1 cellular context compared by ENCODE assay signal in the genomic region with DNA sequence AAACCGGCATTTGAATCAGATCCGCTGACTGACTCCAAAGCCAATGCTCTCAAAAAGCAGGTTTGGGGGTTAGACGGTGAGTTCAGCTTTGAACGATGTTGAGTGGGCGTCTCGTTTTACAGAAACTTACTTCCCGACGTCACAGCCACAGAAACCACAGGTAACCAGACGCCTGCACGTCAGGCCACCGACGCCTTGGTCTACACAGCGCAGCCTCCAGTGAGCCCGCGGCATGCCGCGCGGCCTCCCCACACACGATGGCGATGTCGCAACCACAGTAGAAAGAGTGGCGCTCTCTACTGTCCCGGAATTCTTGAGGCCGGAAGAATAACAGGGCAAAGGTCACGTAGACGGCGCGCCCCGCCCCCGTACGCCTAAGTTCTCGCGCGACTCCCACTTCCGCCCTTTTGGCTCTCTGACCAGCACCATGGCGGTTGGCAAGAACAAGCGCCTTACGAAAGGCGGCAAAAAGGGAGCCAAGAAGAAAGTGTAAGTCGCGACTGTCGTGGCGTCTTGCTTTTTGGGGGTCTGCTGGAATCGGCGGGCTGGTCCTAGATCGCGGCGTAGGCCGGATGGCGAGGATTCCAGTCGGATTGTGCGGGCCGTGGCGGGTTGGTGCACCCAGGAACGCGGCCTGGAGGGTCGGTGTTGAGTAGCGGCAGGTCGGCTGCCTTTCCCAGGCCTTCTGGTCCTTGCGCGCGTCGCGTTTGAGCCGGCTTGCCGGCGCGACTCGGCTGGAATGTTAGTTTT.
TF ChIP-seq lines count a peak whose summit lies in the region.

RPS3A (plus strand) TSS at position 403 of the 750 bp plus-strand sequence; CDS start at position 428, 25 bp downstream.

TF ChIP-seq in K562, 482 proteins besides CTCF, POLR2A, EP300 and RAD21 (continued from another document and continues in another):
- TF ChIP-seq POLR3A (IDR thresholded peaks at IDR 0.05; ENCODE audit: borderline replicate concordance, extremely low read depth, insufficient read depth, insufficient read length) (no peak), ZNF347 (CRISPR knock-in tag; IDR thresholded peaks at IDR 0.05; ENCODE audit: low read depth) (no peak), ELF2 (CRISPR knock-in tag; IDR thresholded peaks at IDR 0.05) (peak; percentile 97), RBM39 (optimal IDR thresholded peaks at IDR 0.05; ENCODE audit: low read depth, low read length) (no peak), NCOA2 (IDR thresholded peaks at IDR 0.05; ENCODE audit: partially characterized antibody in 2 of 2) (no peak), ZNF511 (CRISPR knock-in tag; IDR thresholded peaks at IDR 0.05) (peak; percentile 90; the same call in 1 of the 2 replicates), CCAR2 (IDR thresholded peaks at IDR 0.05; ENCODE audit: low read depth, low read length) (no peak), MCM5 (IDR thresholded peaks at IDR 0.05; ENCODE audit: low read depth) (no peak), ZNF644 (tag; IDR thresholded peaks at IDR 0.05; ENCODE audit: low read depth) (no peak), ZNF436 (CRISPR knock-in tag; IDR thresholded peaks at IDR 0.05) (no peak), ARID3B (CRISPR knock-in tag; IDR thresholded peaks at IDR 0.05; ENCODE audit: borderline replicate concordance) (no peak), ZKSCAN1 (IDR thresholded peaks at IDR 0.05; ENCODE audit: low read depth, low read length) (peak; percentile 56; the same call in 1 of the 2 replicates), SMARCB1 (IDR thresholded peaks at IDR 0.05; ENCODE audit: insufficient read length, low read depth) (no peak), HDAC2 (IDR thresholded peaks at IDR 0.05) (peak; percentile 55; the same call in 1 of the 2 replicates), DNMT1 (IDR thresholded peaks at IDR 0.05) (no peak), IFI16 (CRISPR knock-in tag; IDR thresholded peaks at IDR 0.05) (no peak), BCOR (IDR thresholded peaks at IDR 0.05) (peak; percentile 43; the same call in 1 of the 2 replicates), CAMTA2 (CRISPR knock-in tag; conservative IDR thresholded peaks at IDR 0.05) (no peak), ESRRB (CRISPR knock-in tag; IDR thresholded peaks at IDR 0.05; ENCODE audit: borderline replicate concordance) (no peak), CHD4 (IDR thresholded peaks at IDR 0.05; ENCODE audit: insufficient read depth, insufficient replicate concordance, low read depth, low read length, poor library complexity, severe bottlenecking) (no peak), POLR3G (IDR thresholded peaks at IDR 0.05; ENCODE audit: extremely low read depth, insufficient read length, insufficient replicate concordance) (no peak), ZNF23 (CRISPR knock-in tag; IDR thresholded peaks at IDR 0.05) (no peak), NUFIP1 (IDR thresholded peaks at IDR 0.05; ENCODE audit: partially characterized antibody) (no peak), POLR2AphosphoS2 (IDR thresholded peaks at IDR 0.05; ENCODE audit: low read length) (peak; percentile 79; the same call in 1 of the 2 replicates), PHF21A (IDR thresholded peaks at IDR 0.05; ENCODE audit: borderline replicate concordance, low read depth) (no peak), SIN3A (IDR thresholded peaks at IDR 0.05; ENCODE audit: borderline replicate concordance in 2 of 2, control insufficient read depth in 1 of 2, low read depth in 2 of 2, low read length in 2 of 2) (peak in 1 of 2 experiments; percentile 82; a peak in 2 of 4 replicates), MYBL2 (IDR thresholded peaks at IDR 0.05; ENCODE audit: low read depth) (peak; percentile 43; the same call in 1 of the 2 replicates), MYBL2 (CRISPR knock-in tag; IDR thresholded peaks at IDR 0.05; ENCODE audit: borderline replicate concordance) (no peak), FOXK2 (conservative IDR thresholded peaks at IDR 0.05 in 1 of 2, IDR thresholded peaks at IDR 0.05 in 1 of 2; ENCODE audit: low read depth in 2 of 2) (peak; percentile 92 to 95), HDAC8 (tag; IDR thresholded peaks at IDR 0.05) (no peak), POU5F1 (IDR thresholded peaks at IDR 0.05; ENCODE audit: borderline replicate concordance, low read depth, low read length, partially characterized antibody) (peak; percentile 65), E2F1 (CRISPR knock-in tag; IDR thresholded peaks at IDR 0.05) (peak; percentile 83), ZNF778 (CRISPR knock-in tag; IDR thresholded peaks at IDR 0.05) (no peak), MED1 (CRISPR knock-in tag; IDR thresholded peaks at IDR 0.05; ENCODE audit: borderline replicate concordance) (no peak), CBX2 (IDR thresholded peaks at IDR 0.05; ENCODE audit: insufficient read depth, low read length, poor library complexity, severe bottlenecking) (no peak), ZNF764 (CRISPR knock-in tag; IDR thresholded peaks at IDR 0.05; ENCODE audit: low read depth) (no peak), KLF13 (tag; IDR thresholded peaks at IDR 0.05; ENCODE audit: borderline replicate concordance, low read depth) (peak; percentile 98), LEF1 (IDR thresholded peaks at IDR 0.05) (no peak), GATA2 (CRISPR knock-in tag; IDR thresholded peaks at IDR 0.05) (no peak), TEAD1 (CRISPR knock-in tag; IDR thresholded peaks at IDR 0.05) (peak; percentile 79 to 99; a peak in 3 of 4 replicates), PRDM10 (IDR thresholded peaks at IDR 0.05; ENCODE audit: partially characterized antibody) (no peak), RBM14 (IDR thresholded peaks at IDR 0.05; ENCODE audit: borderline replicate concordance, insufficient read depth, low read depth, low read length) (peak; percentile 93; the same call in 1 of the 2 replicates), CBX8 (IDR thresholded peaks at IDR 0.05; ENCODE audit: borderline replicate concordance, extremely low read depth, low read depth, low read length, poor library complexity, severe bottlenecking) (no peak)
- TF ChIP-seq, protein P1, sequence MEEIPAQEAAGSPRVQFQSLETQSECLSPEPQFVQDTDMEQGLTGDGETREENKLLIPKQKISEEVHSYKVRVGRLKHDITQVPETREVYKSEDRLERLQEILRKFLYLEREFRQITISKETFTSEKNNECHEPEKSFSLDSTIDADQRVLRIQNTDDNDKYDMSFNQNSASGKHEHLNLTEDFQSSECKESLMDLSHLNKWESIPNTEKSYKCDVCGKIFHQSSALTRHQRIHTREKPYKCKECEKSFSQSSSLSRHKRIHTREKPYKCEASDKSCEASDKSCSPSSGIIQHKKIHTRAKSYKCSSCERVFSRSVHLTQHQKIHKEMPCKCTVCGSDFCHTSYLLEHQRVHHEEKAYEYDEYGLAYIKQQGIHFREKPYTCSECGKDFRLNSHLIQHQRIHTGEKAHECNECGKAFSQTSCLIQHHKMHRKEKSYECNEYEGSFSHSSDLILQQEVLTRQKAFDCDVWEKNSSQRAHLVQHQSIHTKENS (CRISPR knock-in tag; IDR thresholded peaks at IDR 0.05), result no peak
- TF ChIP-seq, protein P2, sequence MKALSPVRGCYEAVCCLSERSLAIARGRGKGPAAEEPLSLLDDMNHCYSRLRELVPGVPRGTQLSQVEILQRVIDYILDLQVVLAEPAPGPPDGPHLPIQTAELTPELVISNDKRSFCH (CRISPR knock-in tag; IDR thresholded peaks at IDR 0.05), result no peak
- TF ChIP-seq, protein P2 (tag; IDR thresholded peaks at IDR 0.05), result no peak; the same call in 1 of the 2 replicates
- TF ChIP-seq, protein P3, sequence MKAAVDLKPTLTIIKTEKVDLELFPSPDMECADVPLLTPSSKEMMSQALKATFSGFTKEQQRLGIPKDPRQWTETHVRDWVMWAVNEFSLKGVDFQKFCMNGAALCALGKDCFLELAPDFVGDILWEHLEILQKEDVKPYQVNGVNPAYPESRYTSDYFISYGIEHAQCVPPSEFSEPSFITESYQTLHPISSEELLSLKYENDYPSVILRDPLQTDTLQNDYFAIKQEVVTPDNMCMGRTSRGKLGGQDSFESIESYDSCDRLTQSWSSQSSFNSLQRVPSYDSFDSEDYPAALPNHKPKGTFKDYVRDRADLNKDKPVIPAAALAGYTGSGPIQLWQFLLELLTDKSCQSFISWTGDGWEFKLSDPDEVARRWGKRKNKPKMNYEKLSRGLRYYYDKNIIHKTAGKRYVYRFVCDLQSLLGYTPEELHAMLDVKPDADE (conservative IDR thresholded peaks at IDR 0.05; ENCODE audit: control insufficient read depth, low read depth, low read length), result peak; percentile 84
